ENCODE assay signal across 26 cellular contexts in the genomic region with DNA sequence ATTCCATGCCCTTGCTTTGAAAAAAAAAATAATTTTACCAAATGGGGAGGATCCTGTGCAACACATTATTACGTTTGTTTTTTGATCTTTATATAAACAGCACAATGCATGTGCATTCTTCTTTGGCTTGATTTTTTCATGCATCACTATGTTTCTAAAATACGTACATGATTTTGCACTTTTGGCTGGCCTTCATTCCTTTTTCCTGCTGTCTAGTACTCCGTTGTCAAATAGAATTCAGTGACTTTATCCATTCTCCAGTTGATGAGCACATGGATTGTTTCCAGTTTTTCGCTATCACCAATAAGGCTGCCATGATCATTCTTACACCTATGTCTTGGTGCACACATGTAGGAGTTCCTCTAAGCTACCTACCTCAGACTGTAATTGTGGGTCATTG.
"Had no signal": no experiment of that assay in that cellular context is flagged by ENCODE, and none has a peak within 500 bp of the region (broad histone marks: within the 10 kb centered on the region; RNA-seq: fewer than 3 reads in every experiment).

No MANE protein-coding gene starts in this region.

- H3K4me1 ChIP-seq: colonic mucosa had no signal

- H3K27me3 Mint-ChIP-seq: activated CD4-positive, alpha-beta T cell treated with anti-CD3 and anti-CD28 coated beads, Interleukin-2, amount 10 ng/mL, durations not matched to agents 7 days and 5 days; effector memory CD8-positive, alpha-beta T cell had no signal

- H3K27ac Mint-ChIP-seq: activated CD4-positive, alpha-beta T cell treated with anti-CD3 and anti-CD28 coated beads, Interleukin-2, amount 10 ng/mL, durations not matched to agents 7 days and 5 days; effector memory CD8-positive, alpha-beta T cell; immature natural killer cell had no signal

- H3K27me3 ChIP-seq: colonic mucosa, thyroid gland, upper lobe of right lung had no signal

- H3K9me3 ChIP-seq: colonic mucosa, lower lobe of right lung, mucosa of descending colon, sigmoid colon, thyroid gland, upper lobe of right lung had no signal

- H3K4me3 Mint-ChIP-seq: activated CD4-positive, alpha-beta T cell treated with anti-CD3 and anti-CD28 coated beads, Interleukin-2, amount 10 ng/mL, durations not matched to agents 7 days and 5 days; effector memory CD8-positive, alpha-beta T cell; immature natural killer cell had no signal

- ATAC-seq: effector memory CD8-positive, alpha-beta T cell; esophagus mucosa; left lobe of liver; lower lobe of right lung; mucosa of descending colon; upper lobe of right lung had no signal

- H3K4me3 ChIP-seq: colonic mucosa, dorsolateral prefrontal cortex, hepatocyte, lower lobe of right lung, mucosa of descending colon, sigmoid colon, smooth muscle cell, thyroid gland, upper lobe of right lung had no signal

- H3K36me3 ChIP-seq: colonic mucosa, lower lobe of right lung, sigmoid colon, thyroid gland, upper lobe of right lung had no signal

- H3K27ac ChIP-seq: colonic mucosa, dorsolateral prefrontal cortex, hepatocyte, lower lobe of right lung, sigmoid colon, thyroid gland, upper lobe of right lung had no signal

- DNase-seq: activated CD4-positive, alpha-beta T cell treated with anti-CD3 and anti-CD28 coated beads, Interleukin-2, amount 10 ng/mL, durations not matched to agents 7 days and 5 days; activated CD4-positive, CD25-positive, alpha-beta regulatory T cell treated with anti-CD3 and anti-CD28 coated beads, Interleukin-2, amount 50 U/mL, for 72 hours; activated CD8-positive, alpha-beta memory T cell treated with anti-CD3 and anti-CD28 coated beads, Interleukin-2, amount 50 U/mL, for 48 hours; activated naive CD4-positive, alpha-beta T cell treated with anti-CD3 and anti-CD28 coated beads, Interleukin-2, amount 50 U/mL, for 16 hours; activated T-cell treated with anti-CD3 and anti-CD28 coated beads, Interleukin-2, amount 50 U/mL, for 48 hours; amniotic stem cell; colonic mucosa; dorsolateral prefrontal cortex; effector memory CD8-positive, alpha-beta T cell; foreskin melanocyte; glutamatergic neuron; immature natural killer cell; lower lobe of right lung; mesendoderm; mucosa of descending colon; retina; sigmoid colon; stimulated activated CD4-positive, alpha-beta T cell treated with anti-CD3 and anti-CD28 coated beads, Interleukin-15, amount 100 ng/mL, for 24 hours; stimulated activated naive CD4-positive, alpha-beta T cell; SW 1271; thyroid gland; upper lobe of right lung had no signal
